ENCODE assay signal across 27 cellular contexts in the genomic region with DNA sequence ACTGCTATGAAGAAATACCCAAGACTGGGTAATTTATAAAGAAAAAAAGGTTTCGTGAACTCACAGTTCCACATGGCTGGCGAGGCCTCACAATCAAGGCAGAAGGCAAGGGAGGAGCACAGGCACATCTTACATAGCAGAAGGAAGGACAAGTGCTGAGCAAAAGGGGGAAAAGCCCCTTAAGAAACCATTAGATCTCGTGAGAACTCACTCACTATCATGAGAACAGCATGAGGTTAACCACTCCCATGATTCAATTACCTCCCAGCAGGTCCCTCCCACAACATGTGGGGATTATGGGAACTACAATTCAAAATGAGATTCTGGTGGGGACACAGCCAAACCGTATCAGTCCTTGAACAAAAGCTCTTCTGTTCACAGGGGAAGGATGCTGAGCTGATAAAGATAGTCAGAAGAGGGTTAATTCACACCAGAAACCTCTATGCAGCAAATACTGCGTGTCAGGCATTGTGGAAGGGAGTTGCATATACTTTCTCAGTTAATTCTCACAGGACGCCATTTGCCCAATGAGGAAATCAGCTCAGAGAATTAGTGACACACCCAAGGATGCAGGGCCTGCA.
DNase-seq lines count a peak whose midpoint lies in the region; ATAC-seq, FAIRE-seq and TF ChIP-seq lines count a peak whose summit lies in the region.
"Had no signal": no experiment of that assay in that cellular context is flagged by ENCODE, and none has a peak within 500 bp of the region (broad histone marks: within the 10 kb centered on the region; RNA-seq: fewer than 3 reads in every experiment).

No MANE protein-coding gene starts in this region.

- H3K4me3 ChIP-seq in GM23338: no peak overlapping the region
- H3K4me3 ChIP-seq in GM12878: no peak overlapping the region
- no peak overlapping the region for H3K4me3 ChIP-seq in mesendoderm (ENCODE audit: low read length)
- H3K4me3 ChIP-seq in heart right ventricle: no peak overlapping the region
- H3K4me3 ChIP-seq: GM23248, HAP-1 had no signal

- H3F3A ChIP-seq in GM23338 (replicated peaks; ENCODE audit: low read depth): no peaks in the 10 kb centered on the region

- H3K9me3 ChIP-seq in GM12878 (replicated peaks; ENCODE audit: control insufficient read depth, insufficient read depth, low read length): peaks cover 7% of the 10 kb centered on the region
- H3K9me3 ChIP-seq in heart right ventricle: peaks cover 0 to 8% (median 0%) of the 10 kb centered on the region in 11 donors
- H3K9me3 ChIP-seq: BE2C, HAP-1, SK-N-SH had no signal

- no peak overlapping the region for H2AK5ac ChIP-seq in mesendoderm (ENCODE audit: low read length)

- H3K4me1 Mint-ChIP-seq in GM23338: no peaks in the 10 kb centered on the region

- H3K79me2 ChIP-seq in GM23338 (replicated peaks; ENCODE audit: insufficient read depth) (no peaks in the 10 kb centered on the region), GM12878 (ENCODE audit: control insufficient read depth, insufficient read depth, low read length) (no peaks in the 10 kb centered on the region), mesendoderm (ENCODE audit: control insufficient read depth, insufficient read depth, low read length) (no peaks in the 10 kb centered on the region)

- POLR2A ChIA-PET in GM12878 (lab: Charles Lee): no interaction called here

- no peak for TF ChIP-seq EP300 in GM12878 (IDR thresholded peaks at IDR 0.05; ENCODE audit: borderline replicate concordance in 1 of 2, control insufficient read depth in 1 of 2, low read depth in 2 of 2, low read length in 2 of 2)

- H3K4me2 ChIP-seq in GM23338: no peak overlapping the region
- no peak overlapping the region for H3K4me2 ChIP-seq in GM12878 (ENCODE audit: control insufficient read depth, insufficient read depth)
- no peak overlapping the region for H3K4me2 ChIP-seq in mesendoderm (ENCODE audit: low read length)
- H3K4me2 ChIP-seq: SK-N-SH had no signal

- H3K27me3 ChIP-seq in GM23338 (ENCODE audit: insufficient read depth) (no peaks in the 10 kb centered on the region), GM12878 (replicated peaks in 1 of 2; ENCODE audit: control insufficient read depth in 2 of 2, insufficient read depth in 2 of 2, low read length in 1 of 2) (no peaks in the 10 kb centered on the region), mesendoderm (ENCODE audit: insufficient read depth, low read length, poor library complexity) (no peaks in the 10 kb centered on the region), heart right ventricle (no peaks in the 10 kb centered on the region)
- H3K27me3 ChIP-seq: BE2C had no signal

- TF ChIP-seq CTCF in GM23338 (conservative IDR thresholded peaks at IDR 0.05; ENCODE audit: low read depth in 2 of 2) (no peak), GM12878 (IDR thresholded peaks at IDR 0.05 in 2 of 3, conservative IDR thresholded peaks at IDR 0.05 in 1 of 3; ENCODE audit: control insufficient read depth in 2 of 3, extremely low read depth in 1 of 3, insufficient read depth in 1 of 3, low read depth in 3 of 3, low read length in 3 of 3) (no peak), heart right ventricle (IDR thresholded peaks at IDR 0.05) (no peak)

- no peaks in the 10 kb centered on the region for H3K9me2 ChIP-seq in GM23338 (ENCODE audit: insufficient read depth)
- H3K9me2 ChIP-seq: SK-N-SH had no signal

- intact Hi-C loops in GM12878 (cut with micrococcal nuclease; ENCODE audit: unreplicated experiment) (loop anchor here (1.0 to 5.0 kb wide), 2 partner anchors 25 to 242 kb away; no protein-coding TSS in a partner anchor), heart right ventricle (cut with DNase I) (no loop called here)

- FAIRE-seq in GM12878 (lab: Jason Lieb, UNC): no peak
- FAIRE-seq: RCC 7860 had no signal

- no peak overlapping the region for H3K56ac ChIP-seq in mesendoderm (ENCODE audit: low read length)

- 86% methylated on average over 6 of the region's 6 CpGs for WGBS in GM12878 (ENCODE audit: insufficient coverage, insufficient replicate concordance, low lambda C conversion rate, missing lambda C conversion rate)
- WGBS in mesendoderm (ENCODE audit: extremely low coverage, insufficient coverage, low lambda C conversion rate): no CpG with 5 or more reads among the region's 6 CpGs
- WGBS in heart right ventricle, 2 donors: 70 to 77% methylated on average over 6 of the region's 6 CpGs

- no peak overlapping the region for H2BK5ac ChIP-seq in mesendoderm (ENCODE audit: low read length)

- CTCF ChIA-PET in GM12878 (lab: Yijun Ruan, JAX): interaction anchor here (0.6 kb wide), 1 partner anchor 13 kb away, joined by 3 read pairs; no protein-coding TSS in a partner anchor

- no peaks in the 10 kb centered on the region for H4K20me1 ChIP-seq in GM23338 (replicated peaks; ENCODE audit: insufficient read depth)
- no peaks in the 10 kb centered on the region for H4K20me1 ChIP-seq in GM12878 (ENCODE audit: control insufficient read depth, insufficient read depth)

- H2AFZ ChIP-seq in GM23338 (peak overlapping the region; percentile 56; the same call in 1 of the 2 replicates), GM12878 (ENCODE audit: control insufficient read depth, low read depth, low read length) (no peak overlapping the region)
- H2AFZ ChIP-seq: GM23248 had no signal

- H2BK15ac ChIP-seq in mesendoderm (replicated peaks; ENCODE audit: low read depth): no peak overlapping the region

- DNase-seq in COLO829 (ENCODE audit: low spot score) (peak; percentile 82), GM23338 (ENCODE audit: low spot score) (peak; percentile 5), GM12878 (ENCODE audit: low read depth, low spot score) (no peak), mesendoderm (peak; percentile 53), heart right ventricle (no peak), NCI-H1048 (lab: John Stamatoyannopoulos, UW) (no peak)
- DNase-seq in stimulated activated CD4-positive, alpha-beta T cell treated with anti-CD3 and anti-CD28 coated beads, Interleukin-12 subunit alpha, Interleukin-12 subunit beta, amount 100 ng/mL, for 4 hours: no peak
- DNase-seq: BE2C; Calu3; CD8-positive, alpha-beta memory T cell; DMS79 treated with DMSO at 0.1 percent for 48 hours; GF-D8; GM23248; Karpas-422; NCI-H1105; NCI-H1436 treated with DMSO at 0.1 percent for 48 hours; NCI-H187 treated with DMSO at 0.1 percent for 48 hours; NCI-H2171 treated with DMSO at 0.1 percent for 48 hours; NCI-H345; NCI-H510A treated with DMSO at 0.1 percent for 48 hours; SIG-M5; SK-N-SH; SW 1271 had no signal

- no peak for TF ChIP-seq RAD21 in GM12878 (IDR thresholded peaks at IDR 0.05; ENCODE audit: insufficient read depth, low read depth, low read length)

- SMC1A ChIA-PET in GM12878 (lab: Charles Lee; ENCODE audit: uncharacterized antibody, unreplicated experiment): interaction anchor here (0.9 to 2.7 kb wide), 3 partner anchors 11 to 25 kb away, joined by 3 to 15 read pairs (median 3); no protein-coding TSS in a partner anchor

- RAD21 ChIA-PET in GM12878 (lab: Charles Lee; ENCODE audit: unreplicated experiment): interaction anchor here (0.6 kb wide), 1 partner anchor 24 kb away, joined by 3 read pairs; no protein-coding TSS in a partner anchor

- H3K9me3 Mint-ChIP-seq in GM23338: peaks cover 11% of the 10 kb centered on the region; the same call in 2 of the 3 replicates

- H3K27me3 Mint-ChIP-seq in GM23338 (ENCODE audit: insufficient read depth, low read depth, poor library complexity): peaks cover under 1% of the 10 kb centered on the region
- H3K27me3 Mint-ChIP-seq: CD8-positive, alpha-beta memory T cell had no signal

- H3K4me3 Mint-ChIP-seq in GM23338: no peak overlapping the region
- H3K4me3 Mint-ChIP-seq: CD14-positive monocyte; CD8-positive, alpha-beta memory T cell had no signal

- no peak overlapping the region for H3K27ac ChIP-seq in GM23338 (ENCODE audit: low read depth)
- no peak overlapping the region for H3K27ac ChIP-seq in GM12878 (ENCODE audit: control insufficient read depth, insufficient read depth)
- no peak overlapping the region for H3K27ac ChIP-seq in mesendoderm (ENCODE audit: low read depth, low read length)
- H3K27ac ChIP-seq in heart right ventricle: no peak overlapping the region
- H3K27ac ChIP-seq: GM23248, HL-60 had no signal

- H2BK120ac ChIP-seq in mesendoderm (ENCODE audit: low read depth, low read length): no peak overlapping the region

- no peak for TF ChIP-seq POLR2A in GM12878 (IDR thresholded peaks at IDR 0.05; ENCODE audit: low read depth, low read length)

- H3K9ac ChIP-seq in GM12878 (ENCODE audit: control insufficient read depth, insufficient read depth, low read length): no peak overlapping the region
- no peak overlapping the region for H3K9ac ChIP-seq in mesendoderm (ENCODE audit: low read length)
- H3K9ac ChIP-seq: GM23248, SK-N-SH had no signal

- no peak overlapping the region for H4K8ac ChIP-seq in mesendoderm (ENCODE audit: low read depth, low read length)

- in situ Hi-C loops in GM12878 (cut with MboI): no loop called here

- H3K79me1 ChIP-seq in mesendoderm (ENCODE audit: low read length): no peaks in the 10 kb centered on the region

- H3K23ac ChIP-seq in mesendoderm (ENCODE audit: low read length): no peak overlapping the region

- no peak overlapping the region for H4K5ac ChIP-seq in mesendoderm (ENCODE audit: low read length)

- no peak overlapping the region for H3K4ac ChIP-seq in mesendoderm (ENCODE audit: low read depth, low read length)

- ATAC-seq in GM23338: no peak
- peak; percentile 38 for ATAC-seq in GM12878
- no peak for ATAC-seq in heart right ventricle

- H3K27ac Mint-ChIP-seq in GM23338: no peak overlapping the region

- H3K4me1 ChIP-seq in GM23338 (ENCODE audit: insufficient read depth): no peaks in the 10 kb centered on the region
- peaks cover 17% of the 10 kb centered on the region for H3K4me1 ChIP-seq in GM12878 (ENCODE audit: control insufficient read depth, insufficient read depth, low read length)
- no peaks in the 10 kb centered on the region for H3K4me1 ChIP-seq in mesendoderm (ENCODE audit: control insufficient read depth, low read depth, low read length)
- peaks cover 0 to 7% (median 0%) of the 10 kb centered on the region in 9 donors for H3K4me1 ChIP-seq in heart right ventricle
- H3K4me1 ChIP-seq: BE2C, HAP-1 had no signal

- no TSS peak for BruUV-seq in GM12878 (replicated peaks; lab: Mats Ljungman, UMichigan)

- H3K36me3 ChIP-seq in GM23338 (ENCODE audit: insufficient read depth): no peaks in the 10 kb centered on the region
- H3K36me3 ChIP-seq in GM12878 (ENCODE audit: control insufficient read depth in 2 of 2, insufficient read depth in 2 of 2, low read length in 1 of 2): no peaks in the 10 kb centered on the region
- H3K36me3 ChIP-seq in mesendoderm (ENCODE audit: control insufficient read depth, insufficient read depth, low read length): no peaks in the 10 kb centered on the region
- H3K36me3 ChIP-seq in heart right ventricle: no peaks in the 10 kb centered on the region
- H3K36me3 ChIP-seq: BE2C, HAP-1 had no signal

- peaks cover 3% of the 10 kb centered on the region; the same call in 1 of the 3 replicates for H3K36me3 Mint-ChIP-seq in GM23338 (ENCODE audit: low read depth)
- H3K36me3 Mint-ChIP-seq: CD14-positive monocyte had no signal

- no peak overlapping the region for H3K18ac ChIP-seq in mesendoderm (ENCODE audit: low read length)

TF ChIP-seq in GM23338, 12 proteins besides CTCF, POLR2A, EP300 and RAD21:
- TF ChIP-seq ZNF114 (CRISPR knock-in tag; IDR thresholded peaks at IDR 0.05) (no peak), EZH2 (IDR thresholded peaks at IDR 0.05; ENCODE audit: low read depth, unreplicated experiment) (no peak)

TF ChIP-seq in GM12878, 131 proteins besides CTCF, POLR2A, EP300 and RAD21 (continues in another document):
- TF ChIP-seq SIN3A (IDR thresholded peaks at IDR 0.05; ENCODE audit: low read depth, low read length): no peak

Comparison
In these comparisons a context has a peak if more than half of its experiments do, and no peak if none do; other contexts are left out.
1. DNase-seq: peak in COLO829 (single experiment), GM23338 (single experiment) and mesendoderm (single experiment); none in GM12878 (single experiment), stimulated activated CD4-positive, alpha-beta T cell treated with anti-CD3 and anti-CD28 coated beads, Interleukin-12 subunit alpha, Interleukin-12 subunit beta, amount 100 ng/mL, for 4 hours (single experiment), heart right ventricle (0 of 2) and NCI-H1048 (single experiment).